17 cellular contexts compared by ENCODE assay signal in the genomic region with DNA sequence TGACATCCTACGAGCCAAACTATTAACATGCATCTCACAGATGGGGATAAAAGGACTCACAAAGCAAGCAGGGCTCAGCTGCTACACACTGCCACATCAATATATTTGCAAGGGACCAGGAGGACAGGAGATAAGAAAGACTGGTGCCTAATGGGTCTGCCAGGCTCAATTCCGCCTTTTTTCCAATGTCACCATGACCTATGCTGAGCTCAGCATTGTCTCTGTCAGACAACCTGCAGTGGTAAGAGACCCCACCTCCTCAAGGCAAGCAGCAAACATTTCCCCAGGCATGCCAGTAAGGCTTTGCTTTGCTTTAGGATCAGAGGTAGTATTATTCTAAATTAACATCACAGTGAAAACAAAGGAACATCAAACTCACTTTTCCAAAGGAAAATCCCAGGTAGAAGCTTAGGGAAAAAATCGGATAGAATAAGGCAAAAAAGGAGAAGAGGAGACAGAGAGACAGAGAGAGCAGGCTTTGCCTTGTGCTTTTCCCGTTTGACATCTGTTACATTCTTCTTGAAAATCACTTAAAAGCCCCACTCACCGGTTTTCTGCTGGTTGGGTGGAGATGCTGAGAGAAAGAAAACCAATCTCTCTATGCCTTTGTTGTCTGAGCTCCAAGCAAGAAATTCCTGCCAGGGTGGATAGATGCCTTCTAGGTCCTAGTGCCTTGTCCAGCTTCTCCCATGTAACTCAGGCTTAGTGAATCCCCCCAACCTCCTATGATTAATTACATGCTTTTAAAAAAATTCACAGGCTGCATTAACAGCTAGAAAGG. TPM values are rescaled to one million over a fixed set of nuclear protein-coding genes. Genes with fewer than 3 reads are reported as not detected.
DNase-seq lines count a peak whose midpoint lies in the region; ATAC-seq and TF ChIP-seq lines count a peak whose summit lies in the region.
"Had no signal": no experiment of that assay in that cellular context is flagged by ENCODE, and none has a peak within 500 bp of the region (broad histone marks: within the 10 kb centered on the region; RNA-seq: fewer than 3 reads in every experiment).

A gene (minus strand): TSS at position 602 of the 781 bp plus-strand sequence. CDS start 1,794 bp downstream, outside the sequence.

- ATAC-seq in SK-N-SH treated with all-trans-retinoic acid at 6 μM for 48 hours = no peak

- no peaks in the 10 kb centered on the region for H3K9me3 ChIP-seq in SK-N-SH
- H3K9me3 ChIP-seq: Caco-2, esophagus squamous epithelium, transverse colon had no signal

- H3F3A ChIP-seq in SK-N-SH (replicated peaks; ENCODE audit: insufficient read depth) = no peaks in the 10 kb centered on the region

- H3K9me3 Mint-ChIP-seq in type B pancreatic cell = no peaks in the 10 kb centered on the region
- H3K9me3 Mint-ChIP-seq: activated naive CD8-positive, alpha-beta T cell treated with anti-CD3 and anti-CD28 coated beads, Interleukin-2, amount 10 ng/mL, durations not matched to agents 7 days and 5 days had no signal

- no peaks in the 10 kb centered on the region for H3K36me3 ChIP-seq in SK-N-SH (replicated peaks in 1 of 2; ENCODE audit: control insufficient read depth in 1 of 2, insufficient read depth in 2 of 2, low read length in 1 of 2)
- H3K36me3 ChIP-seq: esophagus squamous epithelium, transverse colon had no signal

- POLR2A ChIA-PET in SK-N-SH (lab: Yijun Ruan, JAX) = interaction anchor here (2.0 kb wide), 1 partner anchor 39 kb away, joined by 7 read pairs; no protein-coding TSS in a partner anchor

- H3K27me3 Mint-ChIP-seq in type B pancreatic cell = peaks cover 7% of the 10 kb centered on the region
- H3K27me3 Mint-ChIP-seq: activated naive CD8-positive, alpha-beta T cell treated with anti-CD3 and anti-CD28 coated beads, Interleukin-2, amount 10 ng/mL, durations not matched to agents 7 days and 5 days had no signal

- WGBS in SK-N-SH (ENCODE audit: low lambda C conversion rate) = 5% methylated on average over 5 of the region's 5 CpGs

- peak within 1 kb of the TSS in 1 of 2 experiments; percentile 33; a peak in 1 of 4 replicates for H3K4me3 ChIP-seq in SK-N-SH (ENCODE audit: low read depth in 2 of 2, low read length in 1 of 2)
- H3K4me3 ChIP-seq: esophagus squamous epithelium, transverse colon had no signal

- H3K27ac ChIP-seq in SK-N-SH (ENCODE audit: low read depth in 2 of 2, low read length in 1 of 2) = peak within 1 kb of the TSS in 1 of 2 experiments; percentile 79; a peak in 2 of 4 replicates
- H3K27ac ChIP-seq: esophagus squamous epithelium, transverse colon had no signal

- H3K79me2 ChIP-seq in SK-N-SH (ENCODE audit: insufficient read depth) = no peaks in the 10 kb centered on the region

- H3K27me3 ChIP-seq in SK-N-SH (ENCODE audit: insufficient read depth) = no peaks in the 10 kb centered on the region; the same call in 1 of the 2 replicates
- H3K27me3 ChIP-seq: transverse colon had no signal

- peaks cover 27% of the 10 kb centered on the region for H3K4me1 Mint-ChIP-seq in type B pancreatic cell (ENCODE audit: unreplicated experiment)
- H3K4me1 Mint-ChIP-seq: activated naive CD8-positive, alpha-beta T cell treated with anti-CD3 and anti-CD28 coated beads, Interleukin-2, amount 10 ng/mL, durations not matched to agents 7 days and 5 days had no signal

- TF ChIP-seq CTCF in SK-N-SH (IDR thresholded peaks at IDR 0.05) (no peak), type B pancreatic cell (conservative IDR thresholded peaks at IDR 0.05) (no peak)

- TF ChIP-seq EP300 in SK-N-SH (IDR thresholded peaks at IDR 0.05; ENCODE audit: borderline replicate concordance in 1 of 2, low read depth in 1 of 2, low read length in 1 of 2) = no peak

- H3K4me3 Mint-ChIP-seq in type B pancreatic cell = peak within 1 kb of the TSS; percentile 86
- H3K4me3 Mint-ChIP-seq: activated naive CD8-positive, alpha-beta T cell treated with anti-CD3 and anti-CD28 coated beads, Interleukin-2, amount 10 ng/mL, durations not matched to agents 7 days and 5 days had no signal

- TF ChIP-seq RAD21 in SK-N-SH (IDR thresholded peaks at IDR 0.05; ENCODE audit: low read length) = no peak

- H3K9me2 ChIP-seq in SK-N-SH = no peaks in the 10 kb centered on the region

- H3K36me3 Mint-ChIP-seq in type B pancreatic cell = peaks cover 3% of the 10 kb centered on the region
- H3K36me3 Mint-ChIP-seq: activated naive CD8-positive, alpha-beta T cell treated with anti-CD3 and anti-CD28 coated beads, Interleukin-2, amount 10 ng/mL, durations not matched to agents 7 days and 5 days had no signal

- no peak within 1 kb of the TSS for H3K4me2 ChIP-seq in SK-N-SH

- no peak within 1 kb of the TSS for H3K9ac ChIP-seq in SK-N-SH

- DNase-seq in SK-N-SH (peak; percentile 4), RPMI8226 (peak; percentile 3), iPS-NIHi11 (ENCODE audit: low spot score) (peak; percentile 25), type B pancreatic cell (ENCODE audit: extremely low spot score, unreplicated experiment) (no peak), NCI-H1105 (lab: John Stamatoyannopoulos, UW) (no peak), SKM-1 (lab: John Stamatoyannopoulos, UW; ENCODE audit: unreplicated experiment) (no peak)
- DNase-seq in stimulated activated CD8-positive, alpha-beta memory T cell treated with anti-CD3 and anti-CD28 coated beads, Interleukin-4, amount 100 ng/mL, for 48 hours = no peak
- DNase-seq: ACHN; activated naive CD8-positive, alpha-beta T cell treated with anti-CD3 and anti-CD28 coated beads, Interleukin-2, amount 10 ng/mL, durations not matched to agents 7 days and 5 days; Caco-2; esophagus squamous epithelium; midbrain; stimulated activated CD4-positive, alpha-beta T cell treated with anti-CD3 and anti-CD28 coated beads, Interleukin-1b, Interleukin-23, amount 100 ng/mL, for 48 hours; SW 1271; transverse colon had no signal

- H3K27ac Mint-ChIP-seq in type B pancreatic cell = peak within 1 kb of the TSS; percentile 61
- H3K27ac Mint-ChIP-seq: activated naive CD8-positive, alpha-beta T cell treated with anti-CD3 and anti-CD28 coated beads, Interleukin-2, amount 10 ng/mL, durations not matched to agents 7 days and 5 days had no signal

- no peaks in the 10 kb centered on the region for H4K20me1 ChIP-seq in SK-N-SH (ENCODE audit: insufficient read depth)

- CTCF ChIA-PET in SK-N-SH (lab: Yijun Ruan, JAX) = interaction anchor here (1.2 to 2.6 kb wide), 5 partner anchors 11 to 269 kb away, joined by 3 to 10 read pairs (median 6); a partner anchor contains a TSS

- H3K4me1 ChIP-seq in SK-N-SH (ENCODE audit: control insufficient read depth in 1 of 2, insufficient read depth in 2 of 2, low read depth in 1 of 2, low read length in 1 of 2) = peaks cover 0 to 4% of the 10 kb centered on the region in 2 experiments; a peak in 2 of 4 replicates
- H3K4me1 ChIP-seq: Caco-2, esophagus squamous epithelium, transverse colon had no signal

- no peak within 1 kb of the TSS for H2AFZ ChIP-seq in SK-N-SH (ENCODE audit: low read depth)

TF ChIP-seq in SK-N-SH, 30 proteins besides CTCF, POLR2A, EP300 and RAD21:
- TF ChIP-seq SIN3A (IDR thresholded peaks at IDR 0.05; ENCODE audit: borderline replicate concordance, low read depth, low read length) (no peak), MEF2A (IDR thresholded peaks at IDR 0.05; ENCODE audit: borderline replicate concordance, low read depth) (no peak), YY1 (IDR thresholded peaks at IDR 0.05; ENCODE audit: low read depth) (no peak), ELF1 (IDR thresholded peaks at IDR 0.05) (no peak), NFIC (IDR thresholded peaks at IDR 0.05; ENCODE audit: borderline replicate concordance) (no peak)
- TF ChIP-seq, protein P1, sequence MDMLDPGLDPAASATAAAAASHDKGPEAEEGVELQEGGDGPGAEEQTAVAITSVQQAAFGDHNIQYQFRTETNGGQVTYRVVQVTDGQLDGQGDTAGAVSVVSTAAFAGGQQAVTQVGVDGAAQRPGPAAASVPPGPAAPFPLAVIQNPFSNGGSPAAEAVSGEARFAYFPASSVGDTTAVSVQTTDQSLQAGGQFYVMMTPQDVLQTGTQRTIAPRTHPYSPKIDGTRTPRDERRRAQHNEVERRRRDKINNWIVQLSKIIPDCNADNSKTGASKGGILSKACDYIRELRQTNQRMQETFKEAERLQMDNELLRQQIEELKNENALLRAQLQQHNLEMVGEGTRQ (IDR thresholded peaks at IDR 0.05; ENCODE audit: borderline replicate concordance, low read depth, low read length) = no peak

TF ChIP-seq in SK-N-SH treated with all-trans-retinoic acid at 6 μM for 48 hours, 23 proteins besides CTCF, POLR2A, EP300 and RAD21 (continues in another document):
- TF ChIP-seq, protein P2, sequence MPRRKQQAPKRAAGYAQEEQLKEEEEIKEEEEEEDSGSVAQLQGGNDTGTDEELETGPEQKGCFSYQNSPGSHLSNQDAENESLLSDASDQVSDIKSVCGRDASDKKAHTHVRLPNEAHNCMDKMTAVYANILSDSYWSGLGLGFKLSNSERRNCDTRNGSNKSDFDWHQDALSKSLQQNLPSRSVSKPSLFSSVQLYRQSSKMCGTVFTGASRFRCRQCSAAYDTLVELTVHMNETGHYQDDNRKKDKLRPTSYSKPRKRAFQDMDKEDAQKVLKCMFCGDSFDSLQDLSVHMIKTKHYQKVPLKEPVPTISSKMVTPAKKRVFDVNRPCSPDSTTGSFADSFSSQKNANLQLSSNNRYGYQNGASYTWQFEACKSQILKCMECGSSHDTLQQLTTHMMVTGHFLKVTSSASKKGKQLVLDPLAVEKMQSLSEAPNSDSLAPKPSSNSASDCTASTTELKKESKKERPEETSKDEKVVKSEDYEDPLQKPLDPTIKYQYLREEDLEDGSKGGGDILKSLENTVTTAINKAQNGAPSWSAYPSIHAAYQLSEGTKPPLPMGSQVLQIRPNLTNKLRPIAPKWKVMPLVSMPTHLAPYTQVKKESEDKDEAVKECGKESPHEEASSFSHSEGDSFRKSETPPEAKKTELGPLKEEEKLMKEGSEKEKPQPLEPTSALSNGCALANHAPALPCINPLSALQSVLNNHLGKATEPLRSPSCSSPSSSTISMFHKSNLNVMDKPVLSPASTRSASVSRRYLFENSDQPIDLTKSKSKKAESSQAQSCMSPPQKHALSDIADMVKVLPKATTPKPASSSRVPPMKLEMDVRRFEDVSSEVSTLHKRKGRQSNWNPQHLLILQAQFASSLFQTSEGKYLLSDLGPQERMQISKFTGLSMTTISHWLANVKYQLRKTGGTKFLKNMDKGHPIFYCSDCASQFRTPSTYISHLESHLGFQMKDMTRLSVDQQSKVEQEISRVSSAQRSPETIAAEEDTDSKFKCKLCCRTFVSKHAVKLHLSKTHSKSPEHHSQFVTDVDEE (CRISPR knock-in tag; IDR thresholded peaks at IDR 0.05) = no peak
- TF ChIP-seq PPARA (CRISPR knock-in tag; IDR thresholded peaks at IDR 0.05; ENCODE audit: borderline replicate concordance) (no peak), ISL1 (CRISPR knock-in tag; IDR thresholded peaks at IDR 0.05) (no peak), ZNF565 (CRISPR knock-in tag; conservative IDR thresholded peaks at IDR 0.05; ENCODE audit: low read depth) (no peak), OSR1 (CRISPR knock-in tag; IDR thresholded peaks at IDR 0.05) (no peak), ZFP30 (CRISPR knock-in tag; IDR thresholded peaks at IDR 0.05) (no peak), TCF4 (CRISPR knock-in tag; IDR thresholded peaks at IDR 0.05; ENCODE audit: borderline replicate concordance) (no peak)

RNA-seq across cellular contexts. Expression of the gene that starts here (rescaled TPM):
- 0.26 and 0.88 TPM in 2 replicates for polyA plus RNA-seq in SK-N-SH (2012; rRNA removed)
- polyA plus RNA-seq in SK-N-SH (2012; cell fraction: cytosol; rRNA removed) = 0.98 and 1.6 TPM in 2 replicates
- polyA plus RNA-seq in SK-N-SH (2012; cell fraction: nucleus; rRNA removed) = 0.19 and 0.20 TPM in 2 replicates
- total RNA-seq in type B pancreatic cell (ENCODE audit: low replicate concordance) = 21.4 and 41.4 TPM in 2 replicates
- total RNA-seq: activated naive CD8-positive, alpha-beta T cell treated with anti-CD3 and anti-CD28 coated beads, Interleukin-2, amount 10 ng/mL, durations not matched to agents 7 days and 5 days; Caco-2; HT-29; transverse colon had no signal

Comparison
In these comparisons a context has a peak if more than half of its experiments do, and no peak if none do; other contexts are left out.
1. DNase-seq: peak in SK-N-SH (single experiment), RPMI8226 (single experiment) and iPS-NIHi11 (single experiment); none in type B pancreatic cell (single experiment), NCI-H1105 (single experiment), SKM-1 (single experiment) and stimulated activated CD8-positive, alpha-beta memory T cell treated with anti-CD3 and anti-CD28 coated beads, Interleukin-4, amount 100 ng/mL, for 48 hours (single experiment).